24 cellular contexts compared by ENCODE assay signal in genomic region chr10:120495226-120495625, GRCh38. TPM values are rescaled to one million over a fixed set of nuclear protein-coding genes. Genes with fewer than 3 reads are reported as not detected.
A peak's percentile ranks its signal among the peaks of the same experiment; 100 is the strongest.
DNase-seq lines count a peak whose midpoint lies in the region; ATAC-seq and TF ChIP-seq lines count a peak whose summit lies in the region.
"Had no signal": no experiment of that assay in that cellular context is flagged by ENCODE, and none has a peak within 500 bp of the region (broad histone marks: within the 10 kb centered on the region; RNA-seq: fewer than 3 reads in every experiment).

No MANE protein-coding gene starts in this region.

- peaks cover 15% of the 10 kb centered on the region for H3K27me3 Mint-ChIP-seq in type B pancreatic cell

- H3K4me3 Mint-ChIP-seq in type B pancreatic cell = no peak overlapping the region
- H3K4me3 Mint-ChIP-seq: activated CD4-positive, alpha-beta T cell treated with anti-CD3 and anti-CD28 coated beads for 36 hours had no signal

- no peak overlapping the region for H3K27ac ChIP-seq in RWPE1
- H3K27ac ChIP-seq: A549, foreskin keratinocyte, sigmoid colon, SK-N-MC, transverse colon had no signal

- no peaks in the 10 kb centered on the region for H3K9me3 Mint-ChIP-seq in type B pancreatic cell

- no peaks in the 10 kb centered on the region for H3K36me3 Mint-ChIP-seq in type B pancreatic cell

- no peak overlapping the region for H3K27ac Mint-ChIP-seq in type B pancreatic cell
- H3K27ac Mint-ChIP-seq: activated CD4-positive, alpha-beta T cell treated with anti-CD3 and anti-CD28 coated beads for 36 hours had no signal

- peak; percentile 67 for ATAC-seq in SK-N-SH treated with all-trans-retinoic acid at 6 μM for 48 hours
- ATAC-seq in GM18861 (IDR thresholded peaks at IDR 0.05; ENCODE audit: unreplicated experiment) = no peak
- no peak for ATAC-seq in activated CD4-positive, CD25-positive, alpha-beta regulatory T cell treated with anti-CD3 and anti-CD28 coated beads, Interleukin-2, amount 50 U/mL, for 24 hours
- ATAC-seq: A549; activated CD4-positive, alpha-beta T cell treated with anti-CD3 and anti-CD28 coated beads for 36 hours; foreskin keratinocyte; K562; left colon; mucosa of descending colon; PC-3; stimulated activated naive CD8-positive, alpha-beta T cell treated with anti-CD3 and anti-CD28 coated beads, Interleukin-15, Interleukin-2, amounts not matched to agents 100 U/mL and 50 U/mL, for 24 hours had no signal

- POLR2A ChIA-PET in RWPE1 (lab: Yijun Ruan, JAX; ENCODE audit: low non-redundant PET) = no interaction called here

- CTCF ChIA-PET in RWPE1 (lab: Yijun Ruan, JAX) = no interaction called here

- DNase-seq in NCI-H82 (lab: John Stamatoyannopoulos, UW) (peak; percentile 49), NCI-H82 treated with DMSO at 0.1 percent for 48 hours (lab: John Stamatoyannopoulos, UW; ENCODE audit: unreplicated experiment) (no peak), hepatic stellate cell (ENCODE audit: low spot score) (peak; percentile 21), type B pancreatic cell (ENCODE audit: extremely low spot score, unreplicated experiment) (peak; percentile 8), RWPE1 (ENCODE audit: low spot score) (no peak)
- DNase-seq: activated CD4-positive, alpha-beta T cell treated with anti-CD3 and anti-CD28 coated beads for 36 hours; activated CD8-positive, alpha-beta memory T cell treated with anti-CD3 and anti-CD28 coated beads, Interleukin-2, amount 50 U/mL, for 4 hours; activated gamma-delta T cell treated with Interleukin-2 at 50 U/mL for 16 hours; foreskin keratinocyte; left colon; mucosa of descending colon; NCI-H2081; NCI-H526; PC-3; sigmoid colon; stimulated activated naive CD8-positive, alpha-beta T cell treated with anti-CD3 and anti-CD28 coated beads, Interleukin-15, Interleukin-2, amounts not matched to agents 100 U/mL and 50 U/mL, for 24 hours; T1000; transverse colon had no signal

- no peak for TF ChIP-seq CTCF in type B pancreatic cell (conservative IDR thresholded peaks at IDR 0.05)
- TF ChIP-seq CTCF in RWPE1 (conservative IDR thresholded peaks at IDR 0.05; ENCODE audit: low read depth) = no peak

- H3K4me1 Mint-ChIP-seq in type B pancreatic cell (ENCODE audit: unreplicated experiment) = no peaks in the 10 kb centered on the region
- H3K4me1 Mint-ChIP-seq: activated CD4-positive, alpha-beta T cell treated with anti-CD3 and anti-CD28 coated beads for 36 hours had no signal

TF ChIP-seq in SK-N-SH treated with all-trans-retinoic acid at 6 μM for 48 hours, 23 proteins besides CTCF, POLR2A, EP300 and RAD21:
- no peak for TF ChIP-seq GLIS3 (CRISPR knock-in tag; IDR thresholded peaks at IDR 0.05)
- no peak for TF ChIP-seq ZC3H10 (CRISPR knock-in tag; IDR thresholded peaks at IDR 0.05)
- TF ChIP-seq PPARA (CRISPR knock-in tag; IDR thresholded peaks at IDR 0.05; ENCODE audit: borderline replicate concordance) = no peak
- TF ChIP-seq ZFP30 (CRISPR knock-in tag; IDR thresholded peaks at IDR 0.05) = no peak
- no peak for TF ChIP-seq PATZ1 (CRISPR knock-in tag; IDR thresholded peaks at IDR 0.05; ENCODE audit: borderline replicate concordance)
- no peak for TF ChIP-seq ARNTL (CRISPR knock-in tag; IDR thresholded peaks at IDR 0.05; ENCODE audit: borderline replicate concordance, low read depth)
- no peak for TF ChIP-seq OSR1 (CRISPR knock-in tag; IDR thresholded peaks at IDR 0.05)
- TF ChIP-seq BACH2 (CRISPR knock-in tag; IDR thresholded peaks at IDR 0.05; ENCODE audit: borderline replicate concordance) = no peak
- no peak for TF ChIP-seq ZNF8 (CRISPR knock-in tag; IDR thresholded peaks at IDR 0.05)

RNA-seq across cellular contexts. Expression of gene PLPP4, which starts 38.2 kb away (rescaled TPM):
- total RNA-seq in type B pancreatic cell (ENCODE audit: low replicate concordance) = 1.3 and 4.4 TPM in 2 replicates
- total RNA-seq: activated CD4-positive, alpha-beta T cell treated with anti-CD3 and anti-CD28 coated beads for 36 hours; K562 had no signal

Comparison
In these comparisons a context has a peak if more than half of its experiments do, and no peak if none do; other contexts are left out.
1. DNase-seq: peak in NCI-H82 (single experiment), hepatic stellate cell (single experiment) and type B pancreatic cell (single experiment); none in NCI-H82 treated with DMSO at 0.1 percent for 48 hours (single experiment) and RWPE1 (single experiment).